12 cellular contexts compared by ENCODE assay signal in the genomic region with DNA sequence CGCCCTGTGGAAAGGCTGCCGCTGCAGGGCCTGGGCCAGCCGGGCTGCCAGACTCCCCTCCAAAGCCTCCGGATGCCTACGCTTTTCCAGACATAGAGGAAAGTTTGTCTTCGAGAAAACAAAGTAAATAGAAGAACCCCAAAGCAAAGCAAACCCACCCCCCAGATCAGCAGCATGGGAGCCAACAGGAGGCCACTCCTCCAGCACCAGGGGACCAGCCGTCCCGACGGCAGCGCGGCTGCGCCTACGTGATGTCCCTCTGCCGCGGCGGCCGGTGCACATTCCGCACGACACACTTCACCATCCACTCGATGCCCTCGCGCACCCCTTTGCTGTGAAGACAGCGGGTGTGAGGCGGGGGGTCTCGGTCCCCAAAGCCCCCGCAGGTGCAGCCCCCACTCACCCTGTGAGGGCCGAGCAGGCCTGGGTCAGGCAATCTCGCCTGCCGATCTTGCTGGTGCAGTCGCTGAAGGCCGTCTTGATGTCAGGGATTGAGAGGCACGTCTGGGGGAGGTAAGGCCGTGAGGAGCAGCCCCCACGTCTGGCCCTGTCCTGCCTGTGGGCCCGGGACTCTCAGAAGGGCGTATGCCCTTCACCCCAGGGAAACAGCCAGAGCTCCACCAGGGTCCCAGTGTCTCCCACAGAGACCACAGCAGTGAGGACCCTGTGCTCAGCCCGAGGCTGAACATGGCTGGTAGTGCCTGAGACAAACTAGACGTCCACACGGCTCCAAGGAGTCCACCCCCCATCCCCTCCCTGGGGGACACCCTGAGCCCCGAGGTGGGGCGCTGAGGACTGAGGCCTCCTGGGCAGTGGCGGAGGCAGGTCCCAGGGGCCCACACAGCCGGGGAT. TPM values are rescaled to one million over a fixed set of nuclear protein-coding genes. Genes with fewer than 3 reads are reported as not detected.
DNase-seq lines count a peak whose midpoint lies in the region; ATAC-seq, FAIRE-seq and TF ChIP-seq lines count a peak whose summit lies in the region.
"Had no signal": no experiment of that assay in that cellular context is flagged by ENCODE, and none has a peak within 500 bp of the region (broad histone marks: within the 10 kb centered on the region; RNA-seq: fewer than 3 reads in every experiment).

No MANE protein-coding gene starts in this region.

- FAIRE-seq in HepG2 (lab: Jason Lieb, UNC): no peak

- peaks cover 1% of the 10 kb centered on the region for H3K79me2 ChIP-seq in HepG2 (ENCODE audit: insufficient read depth, low read length)

- in situ Hi-C loops in HepG2 (cut with HindIII; ENCODE audit: extremely low pct_ligation_motif_present, low pct_unique_long_range_greater_than_20kb): loop anchor here (10.0 kb wide), 1 partner anchor 84 kb away; no protein-coding TSS in a partner anchor

- POLR2A ChIA-PET in HepG2 (lab: Yijun Ruan, JAX): no interaction called here

- ATAC-seq in stimulated activated naive CD8-positive, alpha-beta T cell treated with anti-CD3 and anti-CD28 coated beads, Interleukin-15, amount 100 ng/mL, for 72 hours: peak; percentile 9
- no peak for ATAC-seq in stimulated activated naive CD8-positive, alpha-beta T cell treated with anti-CD3 and anti-CD28 coated beads, Interleukin-15, Interleukin-2, amounts not matched to agents 100 U/mL and 50 U/mL, for 24 hours
- ATAC-seq in HepG2: no peak
- no peak for ATAC-seq in GM18505 (IDR thresholded peaks at IDR 0.05; ENCODE audit: unreplicated experiment)
- ATAC-seq in HG02610 (IDR thresholded peaks at IDR 0.05; ENCODE audit: unreplicated experiment): no peak
- ATAC-seq: body of pancreas had no signal

- no peak overlapping the region for H2AFZ ChIP-seq in HepG2 (ENCODE audit: low read length)

- whole genome bisulfite sequencing in HepG2 (ENCODE audit: low lambda C conversion rate): 96% methylated on average over 41 of the region's 43 CpGs

- no peak overlapping the region for H3K27ac ChIP-seq in HepG2 (ENCODE audit: extremely low read length, insufficient read depth, low read length)

- no peak overlapping the region for H3K4me3 ChIP-seq in HepG2 (replicated peaks in 1 of 3; ENCODE audit: insufficient read depth in 1 of 3, low read depth in 2 of 3, low read length in 3 of 3)
- H3K4me3 ChIP-seq: body of pancreas had no signal

- no peaks in the 10 kb centered on the region for H3K27me3 Mint-ChIP-seq in stimulated activated naive CD8-positive, alpha-beta T cell treated with anti-CD3 and anti-CD28 coated beads, Interleukin-15, amount 100 ng/mL, for 72 hours

- TF ChIP-seq POLR2A in HepG2 (IDR thresholded peaks at IDR 0.05; ENCODE audit: insufficient read depth in 1 of 2, low read depth in 2 of 2, low read length in 2 of 2) (peak in 1 of 2 experiments; percentile 18; a peak in 2 of 4 replicates), GM18505 (IDR thresholded peaks at IDR 0.05; ENCODE audit: borderline replicate concordance, extremely low read depth, insufficient read depth, insufficient read length) (no peak)

- DNase-seq in stimulated activated naive CD8-positive, alpha-beta T cell treated with anti-CD3 and anti-CD28 coated beads, Interleukin-15, amount 100 ng/mL, for 72 hours: peak in 1 of 2 donors; percentile 16
- no peak for DNase-seq in stimulated activated naive CD8-positive, alpha-beta T cell treated with anti-CD3 and anti-CD28 coated beads, Interleukin-15, Interleukin-2, amounts not matched to agents 100 U/mL and 50 U/mL, for 24 hours
- DNase-seq in activated naive CD4-positive, alpha-beta T cell treated with anti-CD3 and anti-CD28 coated beads, Interleukin-2, amount 50 U/mL, for 16 hours: peak; percentile 10
- DNase-seq in HepG2 (ENCODE audit: low spot score) (no peak), glomerular visceral epithelial cell (ENCODE audit: extremely low spot score) (no peak)
- DNase-seq in stimulated activated naive CD4-positive, alpha-beta T cell (lab: John Stamatoyannopoulos, UW): no peak
- DNase-seq: NCI-H526; stimulated activated CD4-positive, alpha-beta T cell treated with anti-CD3 and anti-CD28 coated beads, Interleukin-4, amount 100 ng/mL, for 4 hours had no signal

- intact Hi-C loops in HepG2 (cut with micrococcal nuclease; ENCODE audit: unreplicated experiment): no loop called here

- TF ChIP-seq RAD21 in HepG2 (CRISPR knock-in tag; IDR thresholded peaks at IDR 0.05): no peak

- no peaks in the 10 kb centered on the region for H3K27me3 ChIP-seq in HepG2 (ENCODE audit: control insufficient read depth in 1 of 2, insufficient read depth in 2 of 2, low read length in 2 of 2)
- H3K27me3 ChIP-seq: body of pancreas had no signal

- no TSS peak for BruUV-seq in HepG2 (replicated peaks; lab: Mats Ljungman, UMichigan)

- peak overlapping the region in 1 of 2 donors; percentile 21 for H3K4me3 Mint-ChIP-seq in stimulated activated naive CD8-positive, alpha-beta T cell treated with anti-CD3 and anti-CD28 coated beads, Interleukin-15, amount 100 ng/mL, for 72 hours
- H3K4me3 Mint-ChIP-seq: nephron had no signal

- CTCF ChIA-PET in HepG2 (lab: Yijun Ruan, JAX; ENCODE audit: low intra/inter-chr PET ratio, low total read pairs): no interaction called here

- peaks cover 10 to 20% of the 10 kb centered on the region in 2 experiments for H3K36me3 ChIP-seq in HepG2 (replicated peaks in 1 of 2; ENCODE audit: control insufficient read depth in 1 of 2, insufficient read depth in 2 of 2, low read length in 2 of 2)

- peaks cover 64% of the 10 kb centered on the region for H3K4me1 Mint-ChIP-seq in stimulated activated naive CD8-positive, alpha-beta T cell treated with anti-CD3 and anti-CD28 coated beads, Interleukin-15, amount 100 ng/mL, for 72 hours
- H3K4me1 Mint-ChIP-seq: nephron had no signal

- peaks cover 21% of the 10 kb centered on the region for H3K4me1 ChIP-seq in HepG2 (ENCODE audit: insufficient read depth, low read length)

- no peaks in the 10 kb centered on the region for H3K9me3 Mint-ChIP-seq in stimulated activated naive CD8-positive, alpha-beta T cell treated with anti-CD3 and anti-CD28 coated beads, Interleukin-15, amount 100 ng/mL, for 72 hours
- H3K9me3 Mint-ChIP-seq: nephron had no signal

- H4K20me1 ChIP-seq in HepG2 (ENCODE audit: insufficient read depth, low read length): peaks cover 4% of the 10 kb centered on the region; the same call in 1 of the 2 replicates

- peak overlapping the region in 1 of 2 donors; percentile 95 for H3K27ac Mint-ChIP-seq in stimulated activated naive CD8-positive, alpha-beta T cell treated with anti-CD3 and anti-CD28 coated beads, Interleukin-15, amount 100 ng/mL, for 72 hours
- H3K27ac Mint-ChIP-seq: nephron had no signal

- H3K9ac ChIP-seq in HepG2 (ENCODE audit: insufficient read depth, low read depth, low read length): no peak overlapping the region

- no peaks in the 10 kb centered on the region for H3K9me3 ChIP-seq in HepG2 (ENCODE audit: low read length)
- H3K9me3 ChIP-seq: body of pancreas had no signal

- TF ChIP-seq EP300 in HepG2 (IDR thresholded peaks at IDR 0.05; ENCODE audit: low read depth in 2 of 2, low read length in 2 of 2) (no peak), HepG2 (CRISPR knock-in tag; IDR thresholded peaks at IDR 0.05; ENCODE audit: borderline replicate concordance) (no peak)

- TF ChIP-seq CTCF in HepG2 (CRISPR knock-in tag; IDR thresholded peaks at IDR 0.05): no peak; the same call in 1 of the 2 replicates

- no peak overlapping the region for H3K4me2 ChIP-seq in HepG2 (ENCODE audit: low read depth, low read length)

RNA-seq across cellular contexts. Expression of a gene that starts 4.0 kb away (rescaled TPM):
- not detected in 2 replicates for total RNA-seq in HepG2 (2016; rRNA removed; fragmentation: Illumina TruSeq; extraction: Trizol)
- not detected in 2 replicates for total RNA-seq in HepG2 (2016; cell fraction: cytosol; rRNA removed; fragmentation: Illumina TruSeq; extraction: Trizol; ENCODE audit: low read depth)
- total RNA-seq in HepG2 (2016; cell fraction: insoluble cytoplasmic fraction; rRNA removed; fragmentation: Illumina TruSeq; extraction: Trizol): not detected in 2 replicates
- total RNA-seq in HepG2 (2016; cell fraction: membrane; rRNA removed; fragmentation: Illumina TruSeq; extraction: Trizol): not detected in 2 replicates
- not detected in 2 replicates for total RNA-seq in HepG2 (2016; cell fraction: nucleus; rRNA removed; fragmentation: Illumina TruSeq; extraction: Trizol)
- polyA plus RNA-seq in HepG2 (2011; rRNA removed): 0.24 and 0.86 TPM in 2 replicates
- polyA plus RNA-seq in HepG2 (2011; cell fraction: cytosol; rRNA removed): 0.45 and 1.3 TPM in 2 replicates
- 22.5 and 36.0 TPM in 2 replicates for polyA plus RNA-seq in HepG2 (2011; cell fraction: nucleus; rRNA removed)
- polyA plus RNA-seq in HepG2 (2012): 0.55 TPM in 1 of 2 replicates, not detected in the other
- 0.45 and 0.48 TPM in 2 replicates for polyA plus RNA-seq in HepG2 (2016; cell fraction: cytosol; fragmentation: Illumina TruSeq; extraction: Trizol; ENCODE audit: low read depth)
- 0.32 TPM in 1 of 2 replicates, not detected in the other for polyA plus RNA-seq in HepG2 (2016; cell fraction: insoluble cytoplasmic fraction; fragmentation: Illumina TruSeq; extraction: Trizol; ENCODE audit: low read depth)
- polyA plus RNA-seq in HepG2 (2016; cell fraction: membrane; fragmentation: Illumina TruSeq; extraction: Trizol; ENCODE audit: low read depth): 0.37 and 0.71 TPM in 2 replicates
- not detected in 2 replicates for polyA plus RNA-seq in HepG2 (2016; cell fraction: nucleus; fragmentation: Illumina TruSeq; extraction: Trizol; ENCODE audit: insufficient read depth, low read depth)
- polyA minus RNA-seq in HepG2 (2011; rRNA and poly(A)+ RNA removed; ENCODE audit: low replicate concordance): not detected in 2 replicates
- polyA minus RNA-seq in HepG2 (2011; cell fraction: cytosol; rRNA and poly(A)+ RNA removed): not detected in 2 replicates
- not detected in 2 replicates for polyA minus RNA-seq in HepG2 (2011; cell fraction: nucleus; rRNA and poly(A)+ RNA removed)

RNA-seq across cellular contexts. Expression of a gene that starts 7.4 kb away (rescaled TPM):
- total RNA-seq in HepG2 (2016; rRNA removed; fragmentation: Illumina TruSeq; extraction: Trizol): 33.7 and 51.1 TPM in 2 replicates
- 9.6 and 11.5 TPM in 2 replicates for total RNA-seq in HepG2 (2016; cell fraction: cytosol; rRNA removed; fragmentation: Illumina TruSeq; extraction: Trizol; ENCODE audit: low read depth)
- 31.8 and 53.2 TPM in 2 replicates for total RNA-seq in HepG2 (2016; cell fraction: insoluble cytoplasmic fraction; rRNA removed; fragmentation: Illumina TruSeq; extraction: Trizol)
- 22.2 and 23.1 TPM in 2 replicates for total RNA-seq in HepG2 (2016; cell fraction: membrane; rRNA removed; fragmentation: Illumina TruSeq; extraction: Trizol)
- total RNA-seq in HepG2 (2016; cell fraction: nucleus; rRNA removed; fragmentation: Illumina TruSeq; extraction: Trizol): 37.5 and 46.0 TPM in 2 replicates
- 32.0 and 42.8 TPM in 2 replicates for polyA plus RNA-seq in HepG2 (2011; rRNA removed)
- polyA plus RNA-seq in HepG2 (2011; cell fraction: cytosol; rRNA removed): 48.5 and 49.6 TPM in 2 replicates
- polyA plus RNA-seq in HepG2 (2011; cell fraction: nucleus; rRNA removed): 123 and 125 TPM in 2 replicates
- polyA plus RNA-seq in HepG2 (2012): 26.6 and 30.7 TPM in 2 replicates
- polyA plus RNA-seq in HepG2 (2016; cell fraction: cytosol; fragmentation: Illumina TruSeq; extraction: Trizol; ENCODE audit: low read depth): 8.8 and 9.1 TPM in 2 replicates
- 30.0 and 34.6 TPM in 2 replicates for polyA plus RNA-seq in HepG2 (2016; cell fraction: insoluble cytoplasmic fraction; fragmentation: Illumina TruSeq; extraction: Trizol; ENCODE audit: low read depth)
- polyA plus RNA-seq in HepG2 (2016; cell fraction: membrane; fragmentation: Illumina TruSeq; extraction: Trizol; ENCODE audit: low read depth): 12.6 and 13.5 TPM in 2 replicates
- polyA plus RNA-seq in HepG2 (2016; cell fraction: nucleus; fragmentation: Illumina TruSeq; extraction: Trizol; ENCODE audit: insufficient read depth, low read depth): 86.0 and 91.0 TPM in 2 replicates
- polyA minus RNA-seq in HepG2 (2011; rRNA and poly(A)+ RNA removed; ENCODE audit: low replicate concordance): 28.5 and 35.1 TPM in 2 replicates
- 10.4 and 12.4 TPM in 2 replicates for polyA minus RNA-seq in HepG2 (2011; cell fraction: cytosol; rRNA and poly(A)+ RNA removed)
- 55.9 and 67.1 TPM in 2 replicates for polyA minus RNA-seq in HepG2 (2011; cell fraction: nucleus; rRNA and poly(A)+ RNA removed)

RNA-seq across cellular contexts. Expression of a gene that starts 7.4 kb away (rescaled TPM):
- total RNA-seq in HepG2 (2016; rRNA removed; fragmentation: Illumina TruSeq; extraction: Trizol): 40.2 and 41.9 TPM in 2 replicates
- 34.8 and 37.0 TPM in 2 replicates for total RNA-seq in HepG2 (2016; cell fraction: cytosol; rRNA removed; fragmentation: Illumina TruSeq; extraction: Trizol; ENCODE audit: low read depth)
- total RNA-seq in HepG2 (2016; cell fraction: insoluble cytoplasmic fraction; rRNA removed; fragmentation: Illumina TruSeq; extraction: Trizol): 37.7 and 46.6 TPM in 2 replicates
- 18.3 and 22.0 TPM in 2 replicates for total RNA-seq in HepG2 (2016; cell fraction: membrane; rRNA removed; fragmentation: Illumina TruSeq; extraction: Trizol)
- 23.9 and 24.8 TPM in 2 replicates for total RNA-seq in HepG2 (2016; cell fraction: nucleus; rRNA removed; fragmentation: Illumina TruSeq; extraction: Trizol)
- polyA plus RNA-seq in HepG2 (2011; rRNA removed): 23.0 and 32.8 TPM in 2 replicates
- 17.1 and 24.8 TPM in 2 replicates for polyA plus RNA-seq in HepG2 (2011; cell fraction: cytosol; rRNA removed)
- polyA plus RNA-seq in HepG2 (2011; cell fraction: nucleus; rRNA removed): 93.0 and 104 TPM in 2 replicates
- polyA plus RNA-seq in HepG2 (2012): 16.8 and 17.7 TPM in 2 replicates
- 4.5 and 5.1 TPM in 2 replicates for polyA plus RNA-seq in HepG2 (2016; cell fraction: cytosol; fragmentation: Illumina TruSeq; extraction: Trizol; ENCODE audit: low read depth)
- polyA plus RNA-seq in HepG2 (2016; cell fraction: insoluble cytoplasmic fraction; fragmentation: Illumina TruSeq; extraction: Trizol; ENCODE audit: low read depth): 36.0 and 43.8 TPM in 2 replicates
- 9.1 and 10.0 TPM in 2 replicates for polyA plus RNA-seq in HepG2 (2016; cell fraction: membrane; fragmentation: Illumina TruSeq; extraction: Trizol; ENCODE audit: low read depth)
- polyA plus RNA-seq in HepG2 (2016; cell fraction: nucleus; fragmentation: Illumina TruSeq; extraction: Trizol; ENCODE audit: insufficient read depth, low read depth): 70.9 and 80.9 TPM in 2 replicates
- polyA minus RNA-seq in HepG2 (2011; rRNA and poly(A)+ RNA removed; ENCODE audit: low replicate concordance): 12.8 and 40.1 TPM in 2 replicates
- 9.3 and 9.5 TPM in 2 replicates for polyA minus RNA-seq in HepG2 (2011; cell fraction: cytosol; rRNA and poly(A)+ RNA removed)
- 13.8 and 15.9 TPM in 2 replicates for polyA minus RNA-seq in HepG2 (2011; cell fraction: nucleus; rRNA and poly(A)+ RNA removed)

RNA-seq across cellular contexts. Expression of a gene that starts 36.0 kb away (rescaled TPM):
- total RNA-seq in HepG2 (2016; rRNA removed; fragmentation: Illumina TruSeq; extraction: Trizol): 51.5 and 61.5 TPM in 2 replicates
- 59.8 and 81.2 TPM in 2 replicates for total RNA-seq in HepG2 (2016; cell fraction: cytosol; rRNA removed; fragmentation: Illumina TruSeq; extraction: Trizol; ENCODE audit: low read depth)
- total RNA-seq in HepG2 (2016; cell fraction: insoluble cytoplasmic fraction; rRNA removed; fragmentation: Illumina TruSeq; extraction: Trizol): 46.5 and 57.9 TPM in 2 replicates
- 59.4 and 77.4 TPM in 2 replicates for total RNA-seq in HepG2 (2016; cell fraction: membrane; rRNA removed; fragmentation: Illumina TruSeq; extraction: Trizol)
- total RNA-seq in HepG2 (2016; cell fraction: nucleus; rRNA removed; fragmentation: Illumina TruSeq; extraction: Trizol): 31.7 and 32.4 TPM in 2 replicates
- polyA plus RNA-seq in HepG2 (2011; rRNA removed): 13.0 and 23.5 TPM in 2 replicates
- polyA plus RNA-seq in HepG2 (2011; cell fraction: cytosol; rRNA removed): 20.4 and 43.4 TPM in 2 replicates
- polyA plus RNA-seq in HepG2 (2011; cell fraction: nucleus; rRNA removed): 145 and 202 TPM in 2 replicates
- polyA plus RNA-seq in HepG2 (2012): 14.6 and 20.3 TPM in 2 replicates
- polyA plus RNA-seq in HepG2 (2016; cell fraction: cytosol; fragmentation: Illumina TruSeq; extraction: Trizol; ENCODE audit: low read depth): 90.7 and 108 TPM in 2 replicates
- 72.4 and 82.2 TPM in 2 replicates for polyA plus RNA-seq in HepG2 (2016; cell fraction: insoluble cytoplasmic fraction; fragmentation: Illumina TruSeq; extraction: Trizol; ENCODE audit: low read depth)
- polyA plus RNA-seq in HepG2 (2016; cell fraction: membrane; fragmentation: Illumina TruSeq; extraction: Trizol; ENCODE audit: low read depth): 75.9 and 77.5 TPM in 2 replicates
- 89.9 and 96.0 TPM in 2 replicates for polyA plus RNA-seq in HepG2 (2016; cell fraction: nucleus; fragmentation: Illumina TruSeq; extraction: Trizol; ENCODE audit: insufficient read depth, low read depth)
- polyA minus RNA-seq in HepG2 (2011; rRNA and poly(A)+ RNA removed; ENCODE audit: low replicate concordance): 2.1 and 20.3 TPM in 2 replicates
- polyA minus RNA-seq in HepG2 (2011; cell fraction: cytosol; rRNA and poly(A)+ RNA removed): 22.2 and 31.7 TPM in 2 replicates
- polyA minus RNA-seq in HepG2 (2011; cell fraction: nucleus; rRNA and poly(A)+ RNA removed): 13.2 and 15.8 TPM in 2 replicates

RNA-seq across cellular contexts. Expression of a gene that starts 39.2 kb away (rescaled TPM):
- total RNA-seq in HepG2 (2016; rRNA removed; fragmentation: Illumina TruSeq; extraction: Trizol): 47.4 and 91.4 TPM in 2 replicates
- total RNA-seq in HepG2 (2016; cell fraction: cytosol; rRNA removed; fragmentation: Illumina TruSeq; extraction: Trizol; ENCODE audit: low read depth): 129 and 134 TPM in 2 replicates
- total RNA-seq in HepG2 (2016; cell fraction: insoluble cytoplasmic fraction; rRNA removed; fragmentation: Illumina TruSeq; extraction: Trizol): 39.6 and 94.5 TPM in 2 replicates
- total RNA-seq in HepG2 (2016; cell fraction: membrane; rRNA removed; fragmentation: Illumina TruSeq; extraction: Trizol): 171 and 186 TPM in 2 replicates
- 92.1 and 130 TPM in 2 replicates for total RNA-seq in HepG2 (2016; cell fraction: nucleus; rRNA removed; fragmentation: Illumina TruSeq; extraction: Trizol)
- 95.9 and 105 TPM in 2 replicates for polyA plus RNA-seq in HepG2 (2011; rRNA removed)
- polyA plus RNA-seq in HepG2 (2011; cell fraction: cytosol; rRNA removed): 36.7 and 62.3 TPM in 2 replicates
- 581 and 754 TPM in 2 replicates for polyA plus RNA-seq in HepG2 (2011; cell fraction: nucleus; rRNA removed)
- 65.4 and 92.2 TPM in 2 replicates for polyA plus RNA-seq in HepG2 (2012)
- 354 and 372 TPM in 2 replicates for polyA plus RNA-seq in HepG2 (2016; cell fraction: cytosol; fragmentation: Illumina TruSeq; extraction: Trizol; ENCODE audit: low read depth)
- polyA plus RNA-seq in HepG2 (2016; cell fraction: insoluble cytoplasmic fraction; fragmentation: Illumina TruSeq; extraction: Trizol; ENCODE audit: low read depth): 107 and 130 TPM in 2 replicates
- polyA plus RNA-seq in HepG2 (2016; cell fraction: membrane; fragmentation: Illumina TruSeq; extraction: Trizol; ENCODE audit: low read depth): 352 and 381 TPM in 2 replicates
- 510 and 535 TPM in 2 replicates for polyA plus RNA-seq in HepG2 (2016; cell fraction: nucleus; fragmentation: Illumina TruSeq; extraction: Trizol; ENCODE audit: insufficient read depth, low read depth)
- polyA minus RNA-seq in HepG2 (2011; rRNA and poly(A)+ RNA removed; ENCODE audit: low replicate concordance): 23.9 and 51.3 TPM in 2 replicates
- polyA minus RNA-seq in HepG2 (2011; cell fraction: cytosol; rRNA and poly(A)+ RNA removed): 24.3 and 27.0 TPM in 2 replicates
- polyA minus RNA-seq in HepG2 (2011; cell fraction: nucleus; rRNA and poly(A)+ RNA removed): 61.3 and 75.8 TPM in 2 replicates
